In the genomic region with DNA sequence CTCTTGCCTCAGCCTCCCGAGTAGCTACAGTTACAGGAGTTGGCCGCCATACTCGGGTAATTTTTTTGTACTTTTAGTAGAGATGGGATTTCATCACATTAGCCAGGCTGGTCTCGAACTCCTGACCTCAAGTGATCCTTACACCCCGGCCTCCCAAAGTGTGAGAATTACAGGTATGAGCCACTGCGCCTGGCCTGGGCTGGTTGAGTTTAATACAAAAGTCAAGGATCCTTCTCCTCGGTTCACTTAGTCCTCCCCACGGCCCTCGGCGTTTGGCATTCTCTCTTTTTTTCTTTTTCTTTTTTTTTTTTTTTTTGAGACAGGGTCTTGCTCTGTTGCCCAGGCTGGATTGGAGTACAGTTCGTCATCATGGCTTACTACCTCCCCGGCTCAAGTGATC, we compare ENCODE assay signal across 1 cellular context.
TF ChIP-seq lines count a peak whose summit lies in the region.

No MANE protein-coding gene starts in this region.

TF ChIP-seq in A549, 52 proteins besides CTCF, POLR2A, EP300 and RAD21:
- TF ChIP-seq RCOR1 (IDR thresholded peaks at IDR 0.05; ENCODE audit: low read depth, low read length) (no peak), RNF2 (IDR thresholded peaks at IDR 0.05; ENCODE audit: borderline replicate concordance, low read depth) (no peak), TFCP2L1 (CRISPR knock-in tag; IDR thresholded peaks at IDR 0.05) (no peak), MAFK (IDR thresholded peaks at IDR 0.05; ENCODE audit: partially characterized antibody) (no peak), JUNB (IDR thresholded peaks at IDR 0.05) (no peak)
TF ChIP-seq in A549: peak in this region for 0.
